ENCODE assay signal across 8 cellular contexts in the genomic region with DNA sequence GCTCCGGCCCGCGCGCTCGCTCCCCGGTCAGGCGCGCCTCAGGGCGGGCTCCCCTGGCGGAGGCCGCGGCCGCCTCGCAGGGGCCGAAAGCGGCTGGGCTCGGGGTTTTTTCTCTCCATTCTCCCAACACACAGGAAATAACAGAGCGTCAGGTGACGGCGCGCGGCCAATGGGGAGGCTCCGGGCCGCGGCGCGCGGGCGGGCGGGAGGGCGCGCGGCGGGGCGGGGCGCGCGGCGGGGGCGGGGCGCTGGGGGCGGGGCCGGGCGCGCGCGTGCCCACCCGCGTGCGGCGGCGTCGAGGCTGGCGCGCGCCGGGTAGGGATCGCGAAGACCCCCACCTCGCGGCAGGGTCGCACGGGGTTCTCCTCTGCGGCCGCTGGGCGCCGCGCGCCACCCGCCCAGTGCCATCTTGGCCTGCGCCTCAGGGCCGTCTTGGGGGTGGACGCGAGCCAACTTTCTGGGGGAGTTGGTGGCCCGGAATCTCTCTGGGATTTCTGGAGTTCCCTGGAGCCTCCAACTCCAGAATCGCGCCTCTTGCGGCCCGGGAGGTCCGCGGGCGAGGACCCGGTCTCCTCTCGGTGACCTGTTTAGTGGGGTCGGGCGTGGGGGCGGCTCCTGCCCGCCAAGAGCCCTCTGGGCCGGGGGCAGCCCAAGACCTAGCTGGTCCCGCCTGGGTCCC. TPM values are rescaled to one million over a fixed set of nuclear protein-coding genes. Genes with fewer than 3 reads are reported as not detected.
DNase-seq lines count a peak whose midpoint lies in the region; ATAC-seq and TF ChIP-seq lines count a peak whose summit lies in the region.

Gene TCF20 (minus strand): TSS at position 142 of the 679 bp plus-strand sequence. CDS start 55,348 bp downstream, outside the sequence.

- peaks cover 6% of the 10 kb centered on the region for H3K4me1 ChIP-seq in ovary (ENCODE audit: insufficient read depth)
- H3K4me1 ChIP-seq in thoracic aorta (ENCODE audit: control insufficient read depth in 1 of 2, low read depth in 2 of 2), result peaks cover 10 to 13% of the 10 kb centered on the region in 2 donors

- ATAC-seq in GM21723 (IDR thresholded peaks at IDR 0.05; ENCODE audit: unreplicated experiment), result peak; percentile 65
- ATAC-seq in thoracic aorta (ENCODE audit: insufficient number of reproducible peaks, low FRiP score, low read depth), result peak; percentile 45

- H3K27me3 Mint-ChIP-seq in activated naive CD8-positive, alpha-beta T cell, result no peaks in the 10 kb centered on the region

- H3K9me3 ChIP-seq in ovary, result no peaks in the 10 kb centered on the region
- H3K9me3 ChIP-seq in thoracic aorta, result no peaks in the 10 kb centered on the region

- no peaks in the 10 kb centered on the region for H3K36me3 Mint-ChIP-seq in activated naive CD8-positive, alpha-beta T cell

- peaks cover 35% of the 10 kb centered on the region for H3K4me1 Mint-ChIP-seq in activated naive CD8-positive, alpha-beta T cell (ENCODE audit: low read depth)

- TF ChIP-seq EP300 in ovary (IDR thresholded peaks at IDR 0.05), result no peak

- H3K4me3 ChIP-seq in ovary (peak within 1 kb of the TSS; percentile 97), thoracic aorta (peak within 1 kb of the TSS; percentile 99)

- TF ChIP-seq POLR2A in ovary (IDR thresholded peaks at IDR 0.05), result no peak

- TF ChIP-seq CTCF in ovary (IDR thresholded peaks at IDR 0.05), result no peak
- TF ChIP-seq CTCF in thoracic aorta (IDR thresholded peaks at IDR 0.05), result no peak

- H3K36me3 ChIP-seq in ovary (no peaks in the 10 kb centered on the region), thoracic aorta (no peaks in the 10 kb centered on the region)

- H3K9me3 Mint-ChIP-seq in activated naive CD8-positive, alpha-beta T cell (ENCODE audit: low read depth), result no peaks in the 10 kb centered on the region

- no peaks in the 10 kb centered on the region for H3K27me3 ChIP-seq in ovary
- H3K27me3 ChIP-seq in thoracic aorta (replicated peaks; ENCODE audit: insufficient read depth), result no peaks in the 10 kb centered on the region

- H3K27ac Mint-ChIP-seq in activated naive CD8-positive, alpha-beta T cell, result peak within 1 kb of the TSS; percentile 92

- 3 to 4% (median 3%) methylated on average over 50 to 90 of the region's 90 CpGs for WGBS in ovary, 3 donors

- peak; percentile 77 for DNase-seq in EH (ENCODE audit: low read depth)
- peak; percentile 68 for DNase-seq in LHCN-M2 (ENCODE audit: low read depth)
- peak; percentile 72 for DNase-seq in SKM-1 treated with dmso at 0.1 percent for 144 hours (lab: John Stamatoyannopoulos, UW; ENCODE audit: unreplicated experiment)
- DNase-seq in head of caudate nucleus, result peak; percentile 39 to 91 (median 81)
- peak; percentile 77 to 86 (median 84) for DNase-seq in ovary
- no peak for DNase-seq in thoracic aorta (ENCODE audit: low spot score)

- peak within 1 kb of the TSS; percentile 55 to 76 for H3K27ac ChIP-seq in ovary
- H3K27ac ChIP-seq in thoracic aorta, result peak within 1 kb of the TSS; percentile 68 to 74

- H3K4me3 Mint-ChIP-seq in activated naive CD8-positive, alpha-beta T cell, result peak within 1 kb of the TSS; percentile 98

- intact Hi-C loops in head of caudate nucleus (cut with DNase I), result no loop called here
- intact Hi-C loops in ovary (cut with DNase I), result loop anchor here in 1 of 4 donors (10.0 kb wide), 1 partner anchor 176 kb away; the partner anchor contains the start of gene NDUFA6

RNA-seq across cellular contexts. Expression of gene TCF20, which starts in this region (rescaled TPM):
- total RNA-seq in LHCN-M2 (2014; rRNA removed) (17.6 and 18.1 TPM in 2 replicates), ovary (10 to 100 TPM; 18.1 to 42.0 (median 36.8) TPM), thoracic aorta (10 to 100 TPM; 25.7 to 30.3 TPM)
- 5.6 TPM for polyA plus RNA-seq in LHCN-M2 (2012)
- polyA plus RNA-seq in ovary, result 10 to 100 TPM; 12.4 to 15.1 TPM
